Comparison of ENCODE assay signal across 11 cellular contexts in the genomic region with DNA sequence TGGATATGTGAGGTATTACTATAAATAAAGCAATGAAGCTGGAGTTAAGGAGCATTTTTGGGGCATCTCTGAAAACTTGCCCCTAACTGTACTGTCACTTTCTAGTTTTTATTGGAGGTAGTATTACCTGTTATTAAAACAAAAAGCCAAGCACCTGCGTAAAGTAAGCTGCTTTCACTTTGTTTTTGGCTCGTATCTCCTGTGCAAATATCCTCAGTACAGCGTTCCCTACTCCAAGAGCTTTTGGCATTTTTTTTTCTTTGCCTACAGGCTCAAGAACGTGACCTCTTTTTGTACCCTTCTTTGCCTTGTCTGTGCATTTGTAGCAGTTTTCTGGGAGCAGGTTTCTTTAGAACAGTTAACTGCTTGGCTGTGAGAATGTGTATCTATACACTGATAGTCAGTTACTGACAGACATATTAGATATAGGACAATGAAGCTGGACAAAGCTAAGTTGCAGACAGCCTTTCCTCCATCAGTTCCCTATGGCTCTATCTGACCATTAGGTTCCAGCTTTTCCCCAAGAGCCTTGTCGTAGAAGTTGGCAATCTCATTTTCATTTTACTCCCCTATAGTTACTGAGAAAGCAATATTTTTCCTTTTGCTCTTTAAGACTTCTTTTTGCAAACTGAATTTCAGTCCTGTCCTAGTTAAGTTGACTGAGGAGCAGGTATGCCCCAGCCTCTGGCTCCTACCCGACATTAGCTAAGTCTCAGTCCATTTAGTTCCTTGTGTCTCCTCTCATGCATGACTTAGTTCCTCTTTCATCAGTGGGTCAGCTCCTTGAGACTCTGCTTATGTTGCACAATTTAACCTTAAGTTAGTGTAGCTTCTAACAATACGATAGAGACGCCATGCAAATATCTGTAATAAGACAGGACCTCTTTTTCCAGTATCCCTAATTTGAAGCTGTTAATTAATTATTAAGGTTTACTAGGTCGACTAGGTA.
DNase-seq lines count a peak whose midpoint lies in the region; ATAC-seq and TF ChIP-seq lines count a peak whose summit lies in the region.
"Had no signal": no experiment of that assay in that cellular context is flagged by ENCODE, and none has a peak within 500 bp of the region (broad histone marks: within the 10 kb centered on the region; RNA-seq: fewer than 3 reads in every experiment).

No MANE protein-coding gene starts in this region.

- no peak for TF ChIP-seq CTCF in VCaP (conservative IDR thresholded peaks at IDR 0.05)

- DNase-seq in DMS79 (lab: John Stamatoyannopoulos, UW), result peak; percentile 51
- DNase-seq in activated CD8-positive, alpha-beta memory T cell treated with anti-CD3 and anti-CD28 coated beads for 24 hours, result no peak
- no peak for DNase-seq in COR-L47 (lab: John Stamatoyannopoulos, UW)
- no peak for DNase-seq in NCI-H226
- DNase-seq in nucleus accumbens (lab: John Stamatoyannopoulos, UW), result no peak
- DNase-seq: activated CD4-positive, alpha-beta T cell treated with anti-CD3 and anti-CD28 coated beads for 1 hour; CD4-positive, CD25-positive, alpha-beta regulatory T cell had no signal

- H3K27ac ChIP-seq in VCaP, result peak overlapping the region; percentile 63
- H3K27ac ChIP-seq: KMS-11 had no signal

- peak; percentile 99 for ATAC-seq in GM19463 (IDR thresholded peaks at IDR 0.05; ENCODE audit: unreplicated experiment)
- peak; percentile 99 for ATAC-seq in HG03159 (IDR thresholded peaks at IDR 0.05; ENCODE audit: unreplicated experiment)
